In genomic region chr4:48687313-48687712, GRCh38 we compare ENCODE assay signal across 20 cellular contexts.
"Had no signal": no experiment of that assay in that cellular context is flagged by ENCODE, and none has a peak within 500 bp of the region (broad histone marks: within the 10 kb centered on the region; RNA-seq: fewer than 3 reads in every experiment).

No MANE protein-coding gene starts in this region.

- ATAC-seq: foreskin keratinocyte; left lung; stimulated activated memory B cell treated with anti-CD40 and anti-IgM and Interleukin-4, amounts not matched to agents 10 μg/mL and 1 μg/mL and 100 μg/mL, for 72 hours had no signal

- H3K27ac ChIP-seq: adrenal gland, ascending aorta, foreskin keratinocyte, left lung, sigmoid colon, transverse colon had no signal

- H3K4me2 ChIP-seq: smooth muscle cell had no signal

- H3K4me3 Mint-ChIP-seq: activated naive CD8-positive, alpha-beta T cell; stimulated activated memory B cell treated with anti-CD40 and anti-IgM and Interleukin-4, amounts not matched to agents 10 μg/mL and 1 μg/mL and 100 μg/mL, for 72 hours had no signal

- H3K9me3 ChIP-seq: adrenal gland, ascending aorta, left lung, sigmoid colon, transverse colon had no signal

- H3K9me3 Mint-ChIP-seq: stimulated activated memory B cell treated with anti-CD40 and anti-IgM and Interleukin-4, amounts not matched to agents 10 μg/mL and 1 μg/mL and 100 μg/mL, for 72 hours had no signal

- DNase-seq: activated CD4-positive, alpha-beta T cell treated with anti-CD3 and anti-CD28 coated beads for 1 hour; activated CD4-positive, alpha-beta T cell treated with anti-CD3 and anti-CD28 coated beads, Interleukin-2, amount 50 U/mL, for 1 hour; activated naive CD4-positive, alpha-beta T cell; activated T-cell treated with anti-CD3 and anti-CD28 coated beads, Interleukin-2, amount 50 U/mL, for 1 hour; adrenal gland; central memory CD4-positive, alpha-beta T cell; effector memory CD4-positive, alpha-beta T cell; foreskin keratinocyte; left lung; occipital lobe; posterior cingulate gyrus; sigmoid colon; stimulated activated CD4-positive, alpha-beta T cell treated with anti-CD3 and anti-CD28 coated beads, Interleukin-15, amount 100 ng/mL, for 24 hours; T-helper 9 cell; transverse colon had no signal

- H3K36me3 ChIP-seq: adrenal gland, ascending aorta, left lung, sigmoid colon, transverse colon had no signal

- H3K27me3 ChIP-seq: adrenal gland, ascending aorta, foreskin keratinocyte, left lung, sigmoid colon, transverse colon had no signal

- H3K4me3 ChIP-seq: adrenal gland, ascending aorta, left lung, sigmoid colon, smooth muscle cell, transverse colon had no signal

- H3K27me3 Mint-ChIP-seq: activated naive CD8-positive, alpha-beta T cell; stimulated activated memory B cell treated with anti-CD40 and anti-IgM and Interleukin-4, amounts not matched to agents 10 μg/mL and 1 μg/mL and 100 μg/mL, for 72 hours had no signal

- FAIRE-seq: urothelium cell line had no signal

- H3K27ac Mint-ChIP-seq: stimulated activated memory B cell treated with anti-CD40 and anti-IgM and Interleukin-4, amounts not matched to agents 10 μg/mL and 1 μg/mL and 100 μg/mL, for 72 hours had no signal
